Comparison of ENCODE assay signal across 10 cellular contexts in genomic region chr4:157204634-157205244, GRCh38. TPM values are rescaled to one million over a fixed set of nuclear protein-coding genes. Genes with fewer than 3 reads are reported as not detected.
DNase-seq lines count a peak whose midpoint lies in the region; ATAC-seq and TF ChIP-seq lines count a peak whose summit lies in the region.
"Had no signal": no experiment of that assay in that cellular context is flagged by ENCODE, and none has a peak within 500 bp of the region (broad histone marks: within the 10 kb centered on the region; RNA-seq: fewer than 3 reads in every experiment).

No MANE protein-coding gene starts in this region.

- TF ChIP-seq CTCF in OCI-LY1 (IDR thresholded peaks at IDR 0.05; ENCODE audit: low read length) (peak; percentile 72), ovary (IDR thresholded peaks at IDR 0.05) (no peak)

- no peak overlapping the region for H3K4me3 ChIP-seq in OCI-LY1 (ENCODE audit: low read depth, low read length, poor library complexity, severe bottlenecking)
- H3K4me3 ChIP-seq in ovary: no peak overlapping the region

- TF ChIP-seq POLR2A in ovary (IDR thresholded peaks at IDR 0.05): no peak

- peak; percentile 34 for DNase-seq in COLO668 (lab: John Stamatoyannopoulos, UW; ENCODE audit: unreplicated experiment)
- peak; percentile 28 for DNase-seq in iPS DF 4.7 (ENCODE audit: extremely low read depth, low spot score)
- DNase-seq in NCI-H2227 (lab: John Stamatoyannopoulos, UW; ENCODE audit: unreplicated experiment): no peak
- no peak for DNase-seq in ovary
- DNase-seq in occipital lobe (lab: John Stamatoyannopoulos, UW): no peak

- H3K79me2 ChIP-seq in OCI-LY1 (ENCODE audit: insufficient read depth, low read length): no peaks in the 10 kb centered on the region

- H3K4me1 ChIP-seq in OCI-LY1 (ENCODE audit: insufficient read depth, low read length, severe bottlenecking) (no peaks in the 10 kb centered on the region), ovary (ENCODE audit: insufficient read depth) (no peaks in the 10 kb centered on the region)

- H3K36me3 ChIP-seq in OCI-LY1 (ENCODE audit: insufficient read depth, low read length) (no peaks in the 10 kb centered on the region), ovary (no peaks in the 10 kb centered on the region)

- H3K9me2 ChIP-seq in OCI-LY1 (ENCODE audit: low read depth, low read length): no peaks in the 10 kb centered on the region

- H3K9me3 ChIP-seq in OCI-LY1 (ENCODE audit: low read length) (no peaks in the 10 kb centered on the region), ovary (no peaks in the 10 kb centered on the region)

- H3K27ac ChIP-seq in OCI-LY1 (ENCODE audit: low read depth, low read length, poor library complexity, severe bottlenecking) (no peak overlapping the region), ovary (no peak overlapping the region)
- H3K27ac ChIP-seq: epithelial cell of prostate had no signal

- no peaks in the 10 kb centered on the region for H3F3A ChIP-seq in OCI-LY1 (ENCODE audit: insufficient read depth, low read length)

- H4K20me1 ChIP-seq in OCI-LY1 (ENCODE audit: insufficient read depth, low read length): no peaks in the 10 kb centered on the region

- H3K4me2 ChIP-seq in OCI-LY1 (ENCODE audit: low read length): no peak overlapping the region

- intact Hi-C loops in ovary (cut with DNase I): no loop called here

- H3K9ac ChIP-seq in OCI-LY1 (ENCODE audit: low read length): no peak overlapping the region

- TF ChIP-seq EP300 in ovary (IDR thresholded peaks at IDR 0.05): no peak

- H3K27me3 ChIP-seq in OCI-LY1 (ENCODE audit: insufficient read depth, low read length) (no peaks in the 10 kb centered on the region), ovary (no peaks in the 10 kb centered on the region)

- peak; percentile 39 for ATAC-seq in GM19468 (IDR thresholded peaks at IDR 0.05; ENCODE audit: extremely low read depth, unreplicated experiment)
- ATAC-seq in HG03565 (IDR thresholded peaks at IDR 0.05; ENCODE audit: unreplicated experiment): no peak

- WGBS in ovary, 3 donors: 77 to 80% (median 78%) methylated on average over 17 of the region's 17 CpGs

- H2AFZ ChIP-seq in OCI-LY1 (ENCODE audit: low read length): no peak overlapping the region

RNA-seq across cellular contexts. Expression of gene GRIA2, which starts 15.8 kb away (rescaled TPM):
- 1 to 10 TPM in 2 of 7 donors, under 1 TPM in 3, not detected in 2; 0.08 to 4.8 (median 1.00) TPM for total RNA-seq in ovary
- polyA plus RNA-seq in ovary: 1 to 10 TPM in 1 of 2 donors, under 1 TPM in 1; 0.04 to 3.6 TPM
- 585 TPM for total RNA-seq in occipital lobe
- polyA plus RNA-seq: IgD-negative memory B cell had no signal

Comparison
In these comparisons a context has a peak if more than half of its experiments do, and no peak if none do; other contexts are left out.
1. DNase-seq: peak in COLO668 (single experiment) and iPS DF 4.7 (single experiment); none in NCI-H2227 (single experiment), ovary (0 of 5) and occipital lobe (single experiment).
2. RNA of gene GRIA2, which starts 15.8 kb away (total RNA-seq): 585 TPM in occipital lobe (single experiment); 0.08 to 4.8 TPM in ovary; every median in the first group is over 100 times any median in the second.